2 cellular contexts compared by ENCODE assay signal in genomic region chr12:76936562-76937185, GRCh38.
TF ChIP-seq lines count a peak whose summit lies in the region.

No MANE protein-coding gene starts in this region.

TF ChIP-seq in HepG2, 621 proteins besides CTCF, POLR2A, EP300 and RAD21 (continued from another document):
- TF ChIP-seq, protein P1, sequence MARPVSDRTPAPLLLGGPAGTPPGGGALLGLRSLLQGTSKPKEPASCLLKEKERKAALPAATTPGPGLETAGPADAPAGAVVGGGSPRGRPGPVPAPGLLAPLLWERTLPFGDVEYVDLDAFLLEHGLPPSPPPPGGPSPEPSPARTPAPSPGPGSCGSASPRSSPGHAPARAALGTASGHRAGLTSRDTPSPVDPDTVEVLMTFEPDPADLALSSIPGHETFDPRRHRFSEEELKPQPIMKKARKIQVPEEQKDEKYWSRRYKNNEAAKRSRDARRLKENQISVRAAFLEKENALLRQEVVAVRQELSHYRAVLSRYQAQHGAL (CRISPR knock-in tag; IDR thresholded peaks at IDR 0.05; ENCODE audit: not compliant biosample characterization), result no peak
- TF ChIP-seq ZNF225 (CRISPR knock-in tag; IDR thresholded peaks at IDR 0.05) (no peak), GABPB1 (CRISPR knock-in tag; IDR thresholded peaks at IDR 0.05) (peak; percentile 50), MAFF (IDR thresholded peaks at IDR 0.05; ENCODE audit: low read depth, low read length) (peak; percentile 95), HMGA1 (CRISPR knock-in tag; conservative IDR thresholded peaks at IDR 0.05) (no peak), CREB1 (IDR thresholded peaks at IDR 0.05) (no peak), CREB1 (CRISPR knock-in tag; IDR thresholded peaks at IDR 0.05) (0 out of 2 replicates have a peak, but pooled peaks have one; percentile 25), ZNF564 (CRISPR knock-in tag; IDR thresholded peaks at IDR 0.05) (no peak)

TF ChIP-seq in WTC11, 78 proteins besides CTCF, POLR2A, EP300 and RAD21:
- TF ChIP-seq ERG (CRISPR knock-in tag; IDR thresholded peaks at IDR 0.05) (no peak), ZNF121 (CRISPR knock-in tag; IDR thresholded peaks at IDR 0.05) (peak; percentile 3; the same call in 1 of the 2 replicates)
